Comparison of ENCODE assay signal across 1 cellular context in the genomic region with DNA sequence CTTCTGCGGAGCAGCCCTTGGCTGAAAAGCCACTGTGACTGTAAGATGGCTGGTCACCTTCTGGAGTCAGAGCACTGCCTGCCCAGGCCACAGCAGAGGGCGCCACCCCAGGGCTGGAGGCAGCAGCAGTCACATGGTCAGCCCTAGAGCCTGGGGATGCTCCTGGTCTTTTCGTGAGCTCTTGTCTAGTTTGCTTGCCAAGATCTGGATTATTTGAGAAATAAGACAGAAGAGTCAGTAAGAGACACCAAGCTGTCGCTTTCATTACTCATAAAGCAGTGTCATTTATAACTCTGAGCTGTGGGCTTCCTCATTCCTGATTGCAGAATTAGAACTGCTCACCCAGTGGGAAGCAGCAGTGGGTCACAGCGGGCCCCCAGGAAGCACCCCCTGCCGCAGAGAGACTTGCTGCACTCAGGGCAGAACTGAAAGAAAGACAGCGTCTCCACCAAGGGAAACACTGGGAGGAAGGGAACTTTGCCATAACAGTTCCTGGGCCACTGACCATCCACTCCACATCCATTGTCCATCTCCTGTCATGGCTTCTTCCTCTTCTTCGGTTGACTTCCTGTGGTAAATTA.
TF ChIP-seq lines count a peak whose summit lies in the region.

No MANE protein-coding gene starts in this region.

TF ChIP-seq in HepG2, 621 proteins besides CTCF, POLR2A, EP300 and RAD21 (continued from another document and continues in another):
- TF ChIP-seq, protein P1, sequence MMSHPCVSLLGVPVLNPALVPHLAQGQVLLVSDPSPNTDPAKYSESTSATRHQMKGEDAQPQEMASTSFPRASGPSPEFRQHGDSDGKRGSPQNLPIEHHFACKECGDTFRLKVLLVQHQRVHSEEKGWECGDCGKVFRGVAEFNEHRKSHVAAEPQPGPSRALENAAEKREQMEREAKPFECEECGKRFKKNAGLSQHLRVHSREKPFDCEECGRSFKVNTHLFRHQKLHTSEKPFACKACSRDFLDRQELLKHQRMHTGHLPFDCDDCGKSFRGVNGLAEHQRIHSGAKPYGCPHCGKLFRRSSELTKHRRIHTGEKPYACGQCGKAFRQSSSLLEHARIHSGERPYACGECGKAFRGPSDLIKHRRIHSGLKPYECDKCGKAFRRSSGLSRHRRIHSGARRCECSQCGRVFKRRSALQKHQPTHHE (CRISPR knock-in tag; IDR thresholded peaks at IDR 0.05; ENCODE audit: borderline replicate concordance) = no peak
- TF ChIP-seq CAMTA2 (CRISPR knock-in tag; IDR thresholded peaks at IDR 0.05; ENCODE audit: borderline replicate concordance) = no peak
- TF ChIP-seq ZNF598 (CRISPR knock-in tag; IDR thresholded peaks at IDR 0.05; ENCODE audit: borderline replicate concordance) = no peak
- TF ChIP-seq MTA1 (CRISPR knock-in tag; IDR thresholded peaks at IDR 0.05; ENCODE audit: borderline replicate concordance) = 0 out of 2 replicates have a peak, but pooled peaks have one; percentile 42
- TF ChIP-seq NFATC3 (CRISPR knock-in tag; IDR thresholded peaks at IDR 0.05) = no peak
- TF ChIP-seq ZSCAN30 (CRISPR knock-in tag; IDR thresholded peaks at IDR 0.05) = no peak
- TF ChIP-seq, protein P2, sequence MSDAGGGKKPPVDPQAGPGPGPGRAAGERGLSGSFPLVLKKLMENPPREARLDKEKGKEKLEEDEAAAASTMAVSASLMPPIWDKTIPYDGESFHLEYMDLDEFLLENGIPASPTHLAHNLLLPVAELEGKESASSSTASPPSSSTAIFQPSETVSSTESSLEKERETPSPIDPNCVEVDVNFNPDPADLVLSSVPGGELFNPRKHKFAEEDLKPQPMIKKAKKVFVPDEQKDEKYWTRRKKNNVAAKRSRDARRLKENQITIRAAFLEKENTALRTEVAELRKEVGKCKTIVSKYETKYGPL (CRISPR knock-in tag; IDR thresholded peaks at IDR 0.05) = no peak
- no peak for TF ChIP-seq RXRB (CRISPR knock-in tag; IDR thresholded peaks at IDR 0.05; ENCODE audit: borderline replicate concordance)
- TF ChIP-seq, protein P3, sequence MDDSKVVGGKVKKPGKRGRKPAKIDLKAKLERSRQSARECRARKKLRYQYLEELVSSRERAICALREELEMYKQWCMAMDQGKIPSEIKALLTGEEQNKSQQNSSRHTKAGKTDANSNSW (CRISPR knock-in tag; IDR thresholded peaks at IDR 0.05; ENCODE audit: borderline replicate concordance) = no peak
- TF ChIP-seq HNRNPLL (IDR thresholded peaks at IDR 0.05; ENCODE audit: low read depth, low read length, poor library complexity, severe bottlenecking) = no peak
- TF ChIP-seq ZNF317 (CRISPR knock-in tag; IDR thresholded peaks at IDR 0.05) = no peak
- no peak for TF ChIP-seq MYNN (CRISPR knock-in tag; IDR thresholded peaks at IDR 0.05; ENCODE audit: low read depth)
- TF ChIP-seq, protein P4, sequence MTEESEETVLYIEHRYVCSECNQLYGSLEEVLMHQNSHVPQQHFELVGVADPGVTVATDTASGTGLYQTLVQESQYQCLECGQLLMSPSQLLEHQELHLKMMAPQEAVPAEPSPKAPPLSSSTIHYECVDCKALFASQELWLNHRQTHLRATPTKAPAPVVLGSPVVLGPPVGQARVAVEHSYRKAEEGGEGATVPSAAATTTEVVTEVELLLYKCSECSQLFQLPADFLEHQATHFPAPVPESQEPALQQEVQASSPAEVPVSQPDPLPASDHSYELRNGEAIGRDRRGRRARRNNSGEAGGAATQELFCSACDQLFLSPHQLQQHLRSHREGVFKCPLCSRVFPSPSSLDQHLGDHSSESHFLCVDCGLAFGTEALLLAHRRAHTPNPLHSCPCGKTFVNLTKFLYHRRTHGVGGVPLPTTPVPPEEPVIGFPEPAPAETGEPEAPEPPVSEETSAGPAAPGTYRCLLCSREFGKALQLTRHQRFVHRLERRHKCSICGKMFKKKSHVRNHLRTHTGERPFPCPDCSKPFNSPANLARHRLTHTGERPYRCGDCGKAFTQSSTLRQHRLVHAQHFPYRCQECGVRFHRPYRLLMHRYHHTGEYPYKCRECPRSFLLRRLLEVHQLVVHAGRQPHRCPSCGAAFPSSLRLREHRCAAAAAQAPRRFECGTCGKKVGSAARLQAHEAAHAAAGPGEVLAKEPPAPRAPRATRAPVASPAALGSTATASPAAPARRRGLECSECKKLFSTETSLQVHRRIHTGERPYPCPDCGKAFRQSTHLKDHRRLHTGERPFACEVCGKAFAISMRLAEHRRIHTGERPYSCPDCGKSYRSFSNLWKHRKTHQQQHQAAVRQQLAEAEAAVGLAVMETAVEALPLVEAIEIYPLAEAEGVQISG (CRISPR knock-in tag; IDR thresholded peaks at IDR 0.05) = 0 out of 2 replicates have a peak, but pooled peaks have one; percentile 35
- TF ChIP-seq KMT2B (CRISPR knock-in tag; IDR thresholded peaks at IDR 0.05) = no peak
- no peak for TF ChIP-seq ZNF180 (CRISPR knock-in tag; IDR thresholded peaks at IDR 0.05; ENCODE audit: borderline replicate concordance, low read depth)
- TF ChIP-seq ATAD3A (CRISPR knock-in tag; IDR thresholded peaks at IDR 0.05) = no peak
- no peak for TF ChIP-seq ZNF883 (CRISPR knock-in tag; IDR thresholded peaks at IDR 0.05; ENCODE audit: not compliant biosample characterization)
- TF ChIP-seq TARDBP (CRISPR knock-in tag; IDR thresholded peaks at IDR 0.05) = no peak
- TF ChIP-seq ZBTB42 (CRISPR knock-in tag; IDR thresholded peaks at IDR 0.05) = no peak
- TF ChIP-seq CENPX (CRISPR knock-in tag; IDR thresholded peaks at IDR 0.05) = no peak
- TF ChIP-seq MAFF (IDR thresholded peaks at IDR 0.05; ENCODE audit: low read depth, low read length) = no peak
- TF ChIP-seq SMAD9 (CRISPR knock-in tag; IDR thresholded peaks at IDR 0.05) = no peak
- TF ChIP-seq, protein P5, sequence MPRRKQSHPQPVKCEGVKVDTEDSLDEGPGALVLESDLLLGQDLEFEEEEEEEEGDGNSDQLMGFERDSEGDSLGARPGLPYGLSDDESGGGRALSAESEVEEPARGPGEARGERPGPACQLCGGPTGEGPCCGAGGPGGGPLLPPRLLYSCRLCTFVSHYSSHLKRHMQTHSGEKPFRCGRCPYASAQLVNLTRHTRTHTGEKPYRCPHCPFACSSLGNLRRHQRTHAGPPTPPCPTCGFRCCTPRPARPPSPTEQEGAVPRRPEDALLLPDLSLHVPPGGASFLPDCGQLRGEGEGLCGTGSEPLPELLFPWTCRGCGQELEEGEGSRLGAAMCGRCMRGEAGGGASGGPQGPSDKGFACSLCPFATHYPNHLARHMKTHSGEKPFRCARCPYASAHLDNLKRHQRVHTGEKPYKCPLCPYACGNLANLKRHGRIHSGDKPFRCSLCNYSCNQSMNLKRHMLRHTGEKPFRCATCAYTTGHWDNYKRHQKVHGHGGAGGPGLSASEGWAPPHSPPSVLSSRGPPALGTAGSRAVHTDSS (CRISPR knock-in tag; conservative IDR thresholded peaks at IDR 0.05) = no peak
- no peak for TF ChIP-seq ZNF468 (CRISPR knock-in tag; IDR thresholded peaks at IDR 0.05)
- TF ChIP-seq, protein P6, sequence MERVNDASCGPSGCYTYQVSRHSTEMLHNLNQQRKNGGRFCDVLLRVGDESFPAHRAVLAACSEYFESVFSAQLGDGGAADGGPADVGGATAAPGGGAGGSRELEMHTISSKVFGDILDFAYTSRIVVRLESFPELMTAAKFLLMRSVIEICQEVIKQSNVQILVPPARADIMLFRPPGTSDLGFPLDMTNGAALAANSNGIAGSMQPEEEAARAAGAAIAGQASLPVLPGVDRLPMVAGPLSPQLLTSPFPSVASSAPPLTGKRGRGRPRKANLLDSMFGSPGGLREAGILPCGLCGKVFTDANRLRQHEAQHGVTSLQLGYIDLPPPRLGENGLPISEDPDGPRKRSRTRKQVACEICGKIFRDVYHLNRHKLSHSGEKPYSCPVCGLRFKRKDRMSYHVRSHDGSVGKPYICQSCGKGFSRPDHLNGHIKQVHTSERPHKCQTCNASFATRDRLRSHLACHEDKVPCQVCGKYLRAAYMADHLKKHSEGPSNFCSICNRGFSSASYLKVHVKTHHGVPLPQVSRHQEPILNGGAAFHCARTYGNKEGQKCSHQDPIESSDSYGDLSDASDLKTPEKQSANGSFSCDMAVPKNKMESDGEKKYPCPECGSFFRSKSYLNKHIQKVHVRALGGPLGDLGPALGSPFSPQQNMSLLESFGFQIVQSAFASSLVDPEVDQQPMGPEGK (CRISPR knock-in tag; IDR thresholded peaks at IDR 0.05) = no peak
- TF ChIP-seq ZFX (CRISPR knock-in tag; IDR thresholded peaks at IDR 0.05; ENCODE audit: low read depth) = no peak
- no peak for TF ChIP-seq HOXD1 (CRISPR knock-in tag; IDR thresholded peaks at IDR 0.05)
- TF ChIP-seq ZNF549 (CRISPR knock-in tag; IDR thresholded peaks at IDR 0.05) = no peak
- TF ChIP-seq, protein P7, sequence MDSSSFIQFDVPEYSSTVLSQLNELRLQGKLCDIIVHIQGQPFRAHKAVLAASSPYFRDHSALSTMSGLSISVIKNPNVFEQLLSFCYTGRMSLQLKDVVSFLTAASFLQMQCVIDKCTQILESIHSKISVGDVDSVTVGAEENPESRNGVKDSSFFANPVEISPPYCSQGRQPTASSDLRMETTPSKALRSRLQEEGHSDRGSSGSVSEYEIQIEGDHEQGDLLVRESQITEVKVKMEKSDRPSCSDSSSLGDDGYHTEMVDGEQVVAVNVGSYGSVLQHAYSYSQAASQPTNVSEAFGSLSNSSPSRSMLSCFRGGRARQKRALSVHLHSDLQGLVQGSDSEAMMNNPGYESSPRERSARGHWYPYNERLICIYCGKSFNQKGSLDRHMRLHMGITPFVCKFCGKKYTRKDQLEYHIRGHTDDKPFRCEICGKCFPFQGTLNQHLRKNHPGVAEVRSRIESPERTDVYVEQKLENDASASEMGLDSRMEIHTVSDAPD (CRISPR knock-in tag; IDR thresholded peaks at IDR 0.05) = no peak
- TF ChIP-seq, protein P8, sequence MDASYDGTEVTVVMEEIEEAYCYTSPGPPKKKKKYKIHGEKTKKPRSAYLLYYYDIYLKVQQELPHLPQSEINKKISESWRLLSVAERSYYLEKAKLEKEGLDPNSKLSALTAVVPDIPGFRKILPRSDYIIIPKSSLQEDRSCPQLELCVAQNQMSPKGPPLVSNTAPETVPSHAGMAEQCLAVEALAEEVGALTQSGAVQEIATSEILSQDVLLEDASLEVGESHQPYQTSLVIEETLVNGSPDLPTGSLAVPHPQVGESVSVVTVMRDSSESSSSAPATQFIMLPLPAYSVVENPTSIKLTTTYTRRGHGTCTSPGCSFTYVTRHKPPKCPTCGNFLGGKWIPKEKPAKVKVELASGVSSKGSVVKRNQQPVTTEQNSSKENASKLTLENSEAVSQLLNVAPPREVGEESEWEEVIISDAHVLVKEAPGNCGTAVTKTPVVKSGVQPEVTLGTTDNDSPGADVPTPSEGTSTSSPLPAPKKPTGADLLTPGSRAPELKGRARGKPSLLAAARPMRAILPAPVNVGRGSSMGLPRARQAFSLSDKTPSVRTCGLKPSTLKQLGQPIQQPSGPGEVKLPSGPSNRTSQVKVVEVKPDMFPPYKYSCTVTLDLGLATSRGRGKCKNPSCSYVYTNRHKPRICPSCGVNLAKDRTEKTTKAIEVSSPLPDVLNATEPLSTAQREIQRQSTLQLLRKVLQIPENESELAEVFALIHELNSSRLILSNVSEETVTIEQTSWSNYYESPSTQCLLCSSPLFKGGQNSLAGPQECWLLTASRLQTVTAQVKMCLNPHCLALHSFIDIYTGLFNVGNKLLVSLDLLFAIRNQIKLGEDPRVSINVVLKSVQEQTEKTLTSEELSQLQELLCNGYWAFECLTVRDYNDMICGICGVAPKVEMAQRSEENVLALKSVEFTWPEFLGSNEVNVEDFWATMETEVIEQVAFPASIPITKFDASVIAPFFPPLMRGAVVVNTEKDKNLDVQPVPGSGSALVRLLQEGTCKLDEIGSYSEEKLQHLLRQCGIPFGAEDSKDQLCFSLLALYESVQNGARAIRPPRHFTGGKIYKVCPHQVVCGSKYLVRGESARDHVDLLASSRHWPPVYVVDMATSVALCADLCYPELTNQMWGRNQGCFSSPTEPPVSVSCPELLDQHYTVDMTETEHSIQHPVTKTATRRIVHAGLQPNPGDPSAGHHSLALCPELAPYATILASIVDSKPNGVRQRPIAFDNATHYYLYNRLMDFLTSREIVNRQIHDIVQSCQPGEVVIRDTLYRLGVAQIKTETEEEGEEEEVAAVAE (CRISPR knock-in tag; IDR thresholded peaks at IDR 0.05; ENCODE audit: borderline replicate concordance) = no peak
- TF ChIP-seq, protein P9, sequence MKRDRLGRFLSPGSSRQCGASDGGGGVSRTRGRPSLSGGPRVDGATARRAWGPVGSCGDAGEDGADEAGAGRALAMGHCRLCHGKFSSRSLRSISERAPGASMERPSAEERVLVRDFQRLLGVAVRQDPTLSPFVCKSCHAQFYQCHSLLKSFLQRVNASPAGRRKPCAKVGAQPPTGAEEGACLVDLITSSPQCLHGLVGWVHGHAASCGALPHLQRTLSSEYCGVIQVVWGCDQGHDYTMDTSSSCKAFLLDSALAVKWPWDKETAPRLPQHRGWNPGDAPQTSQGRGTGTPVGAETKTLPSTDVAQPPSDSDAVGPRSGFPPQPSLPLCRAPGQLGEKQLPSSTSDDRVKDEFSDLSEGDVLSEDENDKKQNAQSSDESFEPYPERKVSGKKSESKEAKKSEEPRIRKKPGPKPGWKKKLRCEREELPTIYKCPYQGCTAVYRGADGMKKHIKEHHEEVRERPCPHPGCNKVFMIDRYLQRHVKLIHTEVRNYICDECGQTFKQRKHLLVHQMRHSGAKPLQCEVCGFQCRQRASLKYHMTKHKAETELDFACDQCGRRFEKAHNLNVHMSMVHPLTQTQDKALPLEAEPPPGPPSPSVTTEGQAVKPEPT (CRISPR knock-in tag; IDR thresholded peaks at IDR 0.05; ENCODE audit: low read depth) = no peak
- no peak for TF ChIP-seq PRMT3 (CRISPR knock-in tag; IDR thresholded peaks at IDR 0.05; ENCODE audit: borderline replicate concordance, low read depth)
- TF ChIP-seq PHF8 (CRISPR knock-in tag; IDR thresholded peaks at IDR 0.05) = no peak
- no peak for TF ChIP-seq AHR (CRISPR knock-in tag; IDR thresholded peaks at IDR 0.05)
- TF ChIP-seq ZC3H4 (CRISPR knock-in tag; IDR thresholded peaks at IDR 0.05; ENCODE audit: borderline replicate concordance) = no peak
- TF ChIP-seq MTF1 (CRISPR knock-in tag; IDR thresholded peaks at IDR 0.05) = no peak
- TF ChIP-seq, protein P10, sequence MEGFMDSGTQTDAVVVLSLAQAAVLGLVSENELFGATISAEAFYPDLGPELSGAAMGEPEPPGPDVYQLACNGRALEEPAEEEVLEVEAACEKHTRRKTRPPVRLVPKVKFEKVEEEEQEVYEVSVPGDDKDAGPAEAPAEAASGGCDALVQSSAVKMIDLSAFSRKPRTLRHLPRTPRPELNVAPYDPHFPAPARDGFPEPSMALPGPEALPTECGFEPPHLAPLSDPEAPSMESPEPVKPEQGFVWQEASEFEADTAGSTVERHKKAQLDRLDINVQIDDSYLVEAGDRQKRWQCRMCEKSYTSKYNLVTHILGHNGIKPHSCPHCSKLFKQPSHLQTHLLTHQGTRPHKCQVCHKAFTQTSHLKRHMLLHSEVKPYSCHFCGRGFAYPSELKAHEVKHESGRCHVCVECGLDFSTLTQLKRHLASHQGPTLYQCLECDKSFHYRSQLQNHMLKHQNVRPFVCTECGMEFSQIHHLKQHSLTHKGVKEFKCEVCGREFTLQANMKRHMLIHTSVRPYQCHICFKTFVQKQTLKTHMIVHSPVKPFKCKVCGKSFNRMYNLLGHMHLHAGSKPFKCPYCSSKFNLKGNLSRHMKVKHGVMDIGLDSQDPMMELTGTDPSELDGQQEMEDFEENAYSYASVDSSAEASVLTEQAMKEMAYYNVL (CRISPR knock-in tag; IDR thresholded peaks at IDR 0.05; ENCODE audit: borderline replicate concordance) = no peak
- TF ChIP-seq NFIC (IDR thresholded peaks at IDR 0.05; ENCODE audit: low read length) = no peak
- no peak for TF ChIP-seq ZNF552 (CRISPR knock-in tag; IDR thresholded peaks at IDR 0.05; ENCODE audit: borderline replicate concordance)
- no peak for TF ChIP-seq ZSCAN20 (CRISPR knock-in tag; IDR thresholded peaks at IDR 0.05; ENCODE audit: borderline replicate concordance)
- TF ChIP-seq ZNF619 (CRISPR knock-in tag; IDR thresholded peaks at IDR 0.05) = no peak
- TF ChIP-seq POGZ (CRISPR knock-in tag; IDR thresholded peaks at IDR 0.05) = no peak
